Comparison of ENCODE assay signal across 9 cellular contexts in genomic region chr12:53190108-53190729, GRCh38. TPM values are rescaled to one million over a fixed set of nuclear protein-coding genes. Genes with fewer than 3 reads are reported as not detected.
A peak's percentile ranks its signal among the peaks of the same experiment; 100 is the strongest.
DNase-seq lines count a peak whose midpoint lies in the region; ATAC-seq and TF ChIP-seq lines count a peak whose summit lies in the region.
"Had no signal": no experiment of that assay in that cellular context is flagged by ENCODE, and none has a peak within 500 bp of the region (broad histone marks: within the 10 kb centered on the region; RNA-seq: fewer than 3 reads in every experiment).

No MANE protein-coding gene starts in this region.

- H3K4me3 ChIP-seq in MG63: no peak overlapping the region
- no peak overlapping the region for H3K4me3 ChIP-seq in epithelial cell of esophagus (ENCODE audit: low read length)

- H3K4me1 Mint-ChIP-seq in activated CD4-positive, alpha-beta memory T cell treated with anti-CD3 and anti-CD28 coated beads for 36 hours (ENCODE audit: low read depth): peaks cover 6% of the 10 kb centered on the region
- no peaks in the 10 kb centered on the region for H3K4me1 Mint-ChIP-seq in nephron progenitor cell

- no peaks in the 10 kb centered on the region for H3K9me3 ChIP-seq in MG63

- no peak overlapping the region for H3K4me3 Mint-ChIP-seq in activated CD4-positive, alpha-beta memory T cell treated with anti-CD3 and anti-CD28 coated beads for 36 hours
- H3K4me3 Mint-ChIP-seq in nephron progenitor cell: no peak overlapping the region

- peaks cover 55% of the 10 kb centered on the region for H3K36me3 Mint-ChIP-seq in activated CD4-positive, alpha-beta memory T cell treated with anti-CD3 and anti-CD28 coated beads for 36 hours
- H3K36me3 Mint-ChIP-seq in nephron progenitor cell (ENCODE audit: low read depth): peaks cover 31% of the 10 kb centered on the region

- peak; percentile 82 for DNase-seq in Right ventricle myocardium inferior (ENCODE audit: missing footprints)
- no peak for DNase-seq in cardiac septum (ENCODE audit: low spot score)
- DNase-seq in MG63: peak; percentile 70
- DNase-seq in activated CD4-positive, alpha-beta memory T cell treated with anti-CD3 and anti-CD28 coated beads for 36 hours: peak; percentile 62
- peak; percentile 72 for DNase-seq in epithelial cell of esophagus (ENCODE audit: low read depth)
- peak; percentile 59 for DNase-seq in nephron progenitor cell
- no peak for DNase-seq in KG1 (lab: John Stamatoyannopoulos, UW)
- no peak for DNase-seq in hippocampal formation (lab: John Stamatoyannopoulos, UW)

- intact Hi-C loops in Right ventricle myocardium inferior (cut with DNase I) (no loop called here), cardiac septum (cut with DNase I) (no loop called here)
- intact Hi-C loops in activated CD4-positive, alpha-beta memory T cell treated with anti-CD3 and anti-CD28 coated beads for 36 hours (cut with micrococcal nuclease): loop anchor here (1.0 kb wide), 2 partner anchors 31 to 124 kb away; no protein-coding TSS in a partner anchor

- H3K9me3 Mint-ChIP-seq in activated CD4-positive, alpha-beta memory T cell treated with anti-CD3 and anti-CD28 coated beads for 36 hours: no peaks in the 10 kb centered on the region
- H3K9me3 Mint-ChIP-seq in nephron progenitor cell: no peaks in the 10 kb centered on the region

- H3K27me3 ChIP-seq in MG63: no peaks in the 10 kb centered on the region

- ATAC-seq in Right ventricle myocardium inferior: peak; percentile 86

- TF ChIP-seq CTCF in epithelial cell of esophagus (IDR thresholded peaks at IDR 0.05; ENCODE audit: insufficient read depth, low read depth, low read length, missing control alignments) (peak; percentile 87), nephron progenitor cell (IDR thresholded peaks at IDR 0.05) (peak; percentile 76)

- POLR2A ChIA-PET in activated CD4-positive, alpha-beta memory T cell treated with anti-CD3 and anti-CD28 coated beads for 36 hours (lab: Charles Lee): interaction anchor here (0.9 kb wide), 1 partner anchor 10 kb away, joined by 3 read pairs; no protein-coding TSS in a partner anchor

- no peaks in the 10 kb centered on the region for H3K27me3 Mint-ChIP-seq in activated CD4-positive, alpha-beta memory T cell treated with anti-CD3 and anti-CD28 coated beads for 36 hours
- no peaks in the 10 kb centered on the region for H3K27me3 Mint-ChIP-seq in nephron progenitor cell (ENCODE audit: low read depth, poor library complexity)

- H3K36me3 ChIP-seq in MG63: peaks cover 36% of the 10 kb centered on the region

- CTCF ChIA-PET in activated CD4-positive, alpha-beta memory T cell treated with anti-CD3 and anti-CD28 coated beads for 36 hours (lab: Charles Lee): interaction anchor here (0.7 to 6.6 kb wide), 7 partner anchors 9 to 124 kb away, joined by 3 to 53 read pairs (median 9); partner anchors contain the start of genes CSAD and ZNF740

- peak overlapping the region; percentile 72 for H3K27ac Mint-ChIP-seq in activated CD4-positive, alpha-beta memory T cell treated with anti-CD3 and anti-CD28 coated beads for 36 hours
- H3K27ac Mint-ChIP-seq in nephron progenitor cell: no peak overlapping the region

RNA-seq across cellular contexts. Expression of gene CSAD, which starts 9.5 kb away (rescaled TPM):
- total RNA-seq in Right ventricle myocardium inferior (10.8 TPM), cardiac septum (16.5 TPM)
- 1.2 and 7.1 TPM in 2 replicates for total RNA-seq in MG63 (2014; rRNA removed; shearing (Covaris generic); ENCODE audit: low replicate concordance)
- total RNA-seq in activated CD4-positive, alpha-beta memory T cell treated with anti-CD3 and anti-CD28 coated beads for 36 hours: 10 to 100 TPM; 21.4 to 23.7 TPM

RNA-seq across cellular contexts. Expression of gene ZNF740, which starts 9.7 kb away (rescaled TPM):
- total RNA-seq in Right ventricle myocardium inferior (31.5 TPM), cardiac septum (19.2 TPM)
- 14.7 and 22.2 TPM in 2 replicates for total RNA-seq in MG63 (2014; rRNA removed; shearing (Covaris generic); ENCODE audit: low replicate concordance)
- total RNA-seq in activated CD4-positive, alpha-beta memory T cell treated with anti-CD3 and anti-CD28 coated beads for 36 hours: 10 to 100 TPM; 32.6 to 37.5 TPM

RNA-seq across cellular contexts. Expression of gene ITGB7, which starts 16.8 kb away (rescaled TPM):
- total RNA-seq in Right ventricle myocardium inferior (0.76 TPM), cardiac septum (1.4 TPM)
- total RNA-seq in MG63 (2014; rRNA removed; shearing (Covaris generic); ENCODE audit: low replicate concordance): 1.6 TPM in 1 of 2 replicates, not detected in the other
- 100 to 1,000 TPM; 168 to 169 TPM for total RNA-seq in activated CD4-positive, alpha-beta memory T cell treated with anti-CD3 and anti-CD28 coated beads for 36 hours
- total RNA-seq: frontal cortex had no signal

RNA-seq across cellular contexts. Expression of gene RARG, which starts 41.8 kb away (rescaled TPM):
- total RNA-seq in Right ventricle myocardium inferior: 18.2 TPM
- total RNA-seq in cardiac septum: 21.2 TPM
- total RNA-seq in MG63 (2014; rRNA removed; shearing (Covaris generic); ENCODE audit: low replicate concordance): 30.8 and 40.7 TPM in 2 replicates
- 10 to 100 TPM; 21.8 to 25.2 TPM for total RNA-seq in activated CD4-positive, alpha-beta memory T cell treated with anti-CD3 and anti-CD28 coated beads for 36 hours

Comparison
In these comparisons a context has a peak if more than half of its experiments do, and no peak if none do; other contexts are left out.
1. DNase-seq: peak in Right ventricle myocardium inferior (single experiment), MG63 (single experiment), activated CD4-positive, alpha-beta memory T cell treated with anti-CD3 and anti-CD28 coated beads for 36 hours (single experiment), epithelial cell of esophagus (single experiment) and nephron progenitor cell (single experiment); none in cardiac septum (single experiment), KG1 (single experiment) and hippocampal formation (0 of 2).
2. RNA of gene ITGB7, which starts 16.8 kb away (total RNA-seq): 168 to 169 TPM in activated CD4-positive, alpha-beta memory T cell treated with anti-CD3 and anti-CD28 coated beads for 36 hours; 1.4 TPM in cardiac septum (single experiment), 0.76 TPM in Right ventricle myocardium inferior (single experiment) and 1.6 TPM in MG63; every median in the first group is over 10 times any median in the second.